ENCODE assay signal across 3 cellular contexts in the genomic region with DNA sequence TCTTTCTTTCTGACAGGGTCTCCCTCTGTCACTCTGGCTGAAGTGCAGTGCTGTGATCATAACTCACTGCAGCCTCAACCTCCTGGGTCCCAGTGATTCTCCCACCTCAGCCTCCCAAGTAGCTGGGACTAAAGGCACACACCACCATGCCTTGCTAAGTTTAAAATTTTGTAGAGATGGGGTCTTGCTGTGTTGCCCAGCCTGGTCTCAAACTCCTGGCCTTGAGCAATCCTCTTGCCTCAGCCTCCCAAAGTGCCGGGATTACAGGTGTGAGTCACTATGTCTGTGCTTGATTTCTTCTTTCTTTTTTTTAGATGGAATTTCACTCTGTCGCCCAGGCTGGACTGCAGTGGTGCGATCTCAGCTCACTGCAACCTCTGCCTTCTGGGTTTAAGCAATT.
TF ChIP-seq lines count a peak whose summit lies in the region.

No MANE protein-coding gene starts in this region.

TF ChIP-seq in HEK293, 187 proteins besides CTCF, POLR2A, EP300 and RAD21:
- peak; percentile 59 for TF ChIP-seq ZNF121 (tag by site-specific recombination; IDR thresholded peaks at IDR 0.05)

TF ChIP-seq in WTC11, 78 proteins besides CTCF, POLR2A, EP300 and RAD21:
- 0 out of 2 replicates have a peak, but pooled peaks have one; percentile 43 for TF ChIP-seq ZNF121 (CRISPR knock-in tag; IDR thresholded peaks at IDR 0.05)

TF ChIP-seq in K562, 482 proteins besides CTCF, POLR2A, EP300 and RAD21:
- TF ChIP-seq ZNF121 (CRISPR knock-in tag; conservative IDR thresholded peaks at IDR 0.05), result peak; percentile 73
